ENCODE assay signal across 8 cellular contexts in the genomic region with DNA sequence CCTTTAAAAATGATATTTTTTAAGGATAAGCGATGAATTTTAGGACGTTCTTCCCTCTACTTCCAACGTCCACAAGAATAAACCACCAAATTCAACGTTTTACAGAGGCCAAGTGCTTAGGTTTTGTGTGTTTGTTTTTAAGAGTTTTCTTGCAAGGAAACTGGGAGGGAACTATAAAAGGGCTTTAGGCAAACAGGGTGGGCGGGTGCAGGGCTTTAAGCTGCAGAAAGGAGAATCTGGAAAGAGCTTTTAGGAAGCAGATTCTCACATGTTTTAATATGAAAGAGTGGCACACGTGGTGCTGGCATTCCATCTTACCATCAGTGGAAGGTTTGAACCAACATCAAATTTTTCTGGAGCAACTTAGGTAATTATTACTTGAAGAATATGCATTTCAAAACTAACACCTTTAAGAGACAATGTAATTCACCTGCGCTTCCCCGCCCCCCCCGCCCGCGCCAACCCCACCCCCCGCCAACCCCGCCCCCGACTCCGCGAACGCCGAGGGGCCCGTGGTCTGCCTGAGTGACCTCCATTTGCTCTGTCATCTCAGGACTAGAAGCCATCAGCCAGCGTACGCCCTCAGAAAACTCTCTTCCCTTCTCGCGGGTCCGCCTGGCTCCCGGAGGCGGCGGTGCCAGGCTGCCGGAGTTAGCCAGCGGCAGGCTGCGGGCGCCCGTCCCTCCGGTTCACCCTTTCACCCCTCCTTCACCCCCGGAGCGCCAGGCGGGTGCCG. TPM values are rescaled to one million over a fixed set of nuclear protein-coding genes. Genes with fewer than 3 reads are reported as not detected.
DNase-seq lines count a peak whose midpoint lies in the region; ATAC-seq and TF ChIP-seq lines count a peak whose summit lies in the region.

No MANE protein-coding gene starts in this region.

- H3K36me3 Mint-ChIP-seq in CD4-positive, CD25-positive, alpha-beta regulatory T cell, result peaks cover 14% of the 10 kb centered on the region

- H3K27ac Mint-ChIP-seq in CD4-positive, CD25-positive, alpha-beta regulatory T cell, result peak overlapping the region; percentile 85 to 94 (median 90)

- peaks cover 33 to 38% (median 35%) of the 10 kb centered on the region in 4 donors for H3K4me1 Mint-ChIP-seq in CD4-positive, CD25-positive, alpha-beta regulatory T cell

- peak overlapping the region; percentile 77 for H3K4me2 ChIP-seq in MM.1S (ENCODE audit: low read depth, low read length)

- DNase-seq in CD4-positive, CD25-positive, alpha-beta regulatory T cell, result no peak
- DNase-seq in MM.1S, result peak; percentile 9
- peak in 1 of 2 donors; percentile 25 for DNase-seq in breast epithelium (ENCODE audit: low spot score in 2 of 2)
- peak; percentile 61 for DNase-seq in medulla oblongata (ENCODE audit: extremely low spot score)
- peak in 1 of 2 donors; percentile 27 for DNase-seq in uterus
- no peak for DNase-seq in cerebellar nuclear complex (lab: John Stamatoyannopoulos, UW)
- no peak for DNase-seq in OCI-M2 (lab: John Stamatoyannopoulos, UW; ENCODE audit: unreplicated experiment)

- H3K9me2 ChIP-seq in MM.1S (replicated peaks; ENCODE audit: insufficient read depth, low read length), result no peaks in the 10 kb centered on the region

- intact Hi-C loops in breast epithelium (cut with DNase I; ENCODE audit: low total_unique reads) (no loop called here), uterus (cut with DNase I; ENCODE audit: low total_unique reads) (loop anchor here (5.0 kb wide), 1 partner anchor 38 kb away; no protein-coding TSS in a partner anchor)

- H3K79me2 ChIP-seq in MM.1S (ENCODE audit: low read length), result peaks cover 34% of the 10 kb centered on the region

- no peak for TF ChIP-seq CTCF in MM.1S (IDR thresholded peaks at IDR 0.05; ENCODE audit: low read length)
- TF ChIP-seq CTCF in breast epithelium (IDR thresholded peaks at IDR 0.05), result no peak
- no peak for TF ChIP-seq CTCF in uterus (IDR thresholded peaks at IDR 0.05)

- peak overlapping the region; percentile 90 to 95 (median 92) for H3K4me3 Mint-ChIP-seq in CD4-positive, CD25-positive, alpha-beta regulatory T cell

- H3K4me3 ChIP-seq in CD4-positive, CD25-positive, alpha-beta regulatory T cell (ENCODE audit: low read depth, low read length), result peak overlapping the region; percentile 80
- H3K4me3 ChIP-seq in MM.1S (ENCODE audit: low read length), result peak overlapping the region; percentile 85
- H3K4me3 ChIP-seq in breast epithelium, result peak overlapping the region; percentile 84 to 98 (median 96)
- H3K4me3 ChIP-seq in uterus, result peak overlapping the region; percentile 71 to 93

- no peaks in the 10 kb centered on the region for H4K20me1 ChIP-seq in MM.1S (ENCODE audit: insufficient read depth, low read length)

- no peaks in the 10 kb centered on the region for H3K27me3 ChIP-seq in CD4-positive, CD25-positive, alpha-beta regulatory T cell (ENCODE audit: control insufficient read depth, insufficient read depth, low read length)
- no peaks in the 10 kb centered on the region for H3K27me3 ChIP-seq in MM.1S (replicated peaks; ENCODE audit: insufficient read depth, low read length)
- H3K27me3 ChIP-seq in breast epithelium, result no peaks in the 10 kb centered on the region
- H3K27me3 ChIP-seq in uterus, result no peaks in the 10 kb centered on the region

- peak overlapping the region; percentile 54 for H3K9ac ChIP-seq in MM.1S (ENCODE audit: low read length)

- no peak for TF ChIP-seq POLR2A in breast epithelium (IDR thresholded peaks at IDR 0.05)
- no peak for TF ChIP-seq POLR2A in uterus (IDR thresholded peaks at IDR 0.05)

- peaks cover 24% of the 10 kb centered on the region for H3F3A ChIP-seq in MM.1S (ENCODE audit: insufficient read depth, low read length)

- peaks cover 4% of the 10 kb centered on the region for H3K27me3 Mint-ChIP-seq in CD4-positive, CD25-positive, alpha-beta regulatory T cell

- H2AFZ ChIP-seq in MM.1S (ENCODE audit: low read length), result peak overlapping the region; percentile 61

- peak overlapping the region; percentile 92 for H3K27ac ChIP-seq in CD4-positive, CD25-positive, alpha-beta regulatory T cell (ENCODE audit: insufficient read depth, low read length, poor library complexity, severe bottlenecking)
- H3K27ac ChIP-seq in MM.1S (ENCODE audit: low read length) (peak overlapping the region; percentile 76), breast epithelium (peak overlapping the region; percentile 98 to 99), uterus (peak overlapping the region; percentile 93 to 98)

- ATAC-seq in CD4-positive, CD25-positive, alpha-beta regulatory T cell (ENCODE audit: low read depth in 2 of 2), result no peak
- ATAC-seq in GM19043 (IDR thresholded peaks at IDR 0.05; ENCODE audit: low read depth, unreplicated experiment), result peak; percentile 10

- peaks cover 35% of the 10 kb centered on the region for H3K4me1 ChIP-seq in CD4-positive, CD25-positive, alpha-beta regulatory T cell (ENCODE audit: control insufficient read depth, insufficient read depth, low read length, poor library complexity, severe bottlenecking)
- peaks cover 8% of the 10 kb centered on the region for H3K4me1 ChIP-seq in MM.1S (ENCODE audit: low read length)
- no peaks in the 10 kb centered on the region for H3K4me1 ChIP-seq in breast epithelium
- no peaks in the 10 kb centered on the region for H3K4me1 ChIP-seq in uterus

- H3K9me3 ChIP-seq in CD4-positive, CD25-positive, alpha-beta regulatory T cell (ENCODE audit: control insufficient read depth in 2 of 2, low read length in 2 of 2), result peaks cover 3 to 8% of the 10 kb centered on the region in 2 experiments
- no peaks in the 10 kb centered on the region for H3K9me3 ChIP-seq in MM.1S (replicated peaks; ENCODE audit: insufficient read depth, low read length)
- H3K9me3 ChIP-seq in breast epithelium, result no peaks in the 10 kb centered on the region
- no peaks in the 10 kb centered on the region for H3K9me3 ChIP-seq in uterus

- no peaks in the 10 kb centered on the region for H3K36me3 ChIP-seq in CD4-positive, CD25-positive, alpha-beta regulatory T cell (ENCODE audit: control insufficient read depth, insufficient read depth, low read length)
- H3K36me3 ChIP-seq in MM.1S (replicated peaks; ENCODE audit: insufficient read depth, low read length) (no peaks in the 10 kb centered on the region), breast epithelium (no peaks in the 10 kb centered on the region), uterus (no peaks in the 10 kb centered on the region)

- H3K9me3 Mint-ChIP-seq in CD4-positive, CD25-positive, alpha-beta regulatory T cell, result peaks cover 0 to 12% (median 2%) of the 10 kb centered on the region in 7 donors

RNA-seq across cellular contexts. Expression of a gene that starts 0.9 kb away (rescaled TPM):
- 366 TPM for total RNA-seq in CD4-positive, CD25-positive, alpha-beta regulatory T cell
- 100 to 1,000 TPM in 2 of 4 donors, 10 to 100 TPM in 2; 75.9 to 127 (median 109) TPM for polyA plus RNA-seq in CD4-positive, CD25-positive, alpha-beta regulatory T cell
- total RNA-seq in breast epithelium (100 to 1,000 TPM; 193 to 429 (median 275) TPM), uterus (100 to 1,000 TPM; 101 to 358 (median 190) TPM)

Comparison
In these comparisons a context has a peak if more than half of its experiments do, and no peak if none do; other contexts are left out.
1. DNase-seq: peak in MM.1S (single experiment) and medulla oblongata (single experiment); none in CD4-positive, CD25-positive, alpha-beta regulatory T cell (0 of 3), cerebellar nuclear complex (0 of 2) and OCI-M2 (single experiment).
2. Peak in every context shown above with its lines, with median percentiles within 50 percentile points of each other: H3K27ac ChIP-seq and H3K4me3 ChIP-seq.